In genomic region chr18:22603902-22604301, GRCh38 we compare ENCODE assay signal across 20 cellular contexts.
"Had no signal": no experiment of that assay in that cellular context is flagged by ENCODE, and none has a peak within 500 bp of the region (broad histone marks: within the 10 kb centered on the region; RNA-seq: fewer than 3 reads in every experiment).

No MANE protein-coding gene starts in this region.

- H3K9me3 ChIP-seq: ovary, psoas muscle, sigmoid colon, spleen, testis had no signal

- H3K36me3 ChIP-seq: cardiac muscle cell, ovary, sigmoid colon, spleen had no signal

- DNase-seq: activated CD4-positive, alpha-beta T cell treated with anti-CD3 and anti-CD28 coated beads, Interleukin-2, amount 50 U/mL, for 1 hour; activated CD4-positive, CD25-positive, alpha-beta regulatory T cell treated with anti-CD3 and anti-CD28 coated beads, Interleukin-2, amount 50 U/mL, for 72 hours; activated CD8-positive, alpha-beta memory T cell treated with anti-CD3 and anti-CD28 coated beads, Interleukin-2, amount 50 U/mL, for 4 hours; activated effector memory CD4-positive, alpha-beta T cell treated with Interleukin-2 at 50 U/mL for 16 hours; activated naive CD4-positive, alpha-beta T cell treated with anti-CD3 and anti-CD28 coated beads, Interleukin-2, amount 10 ng/mL, durations not matched to agents 7 days and 5 days; activated T-cell treated with anti-CD3 and anti-CD28 coated beads, Interleukin-2, amount 50 U/mL, for 4 hours; endodermal cell; foreskin fibroblast; hippocampal formation; naive B cell; ovary; sigmoid colon; spleen; stimulated activated CD4-positive, alpha-beta T cell treated with anti-CD3 and anti-CD28 coated beads, Interleukin-4, amount 100 ng/mL, for 4 hours; T-helper 17 cell; testis had no signal

- ATAC-seq: activated T-cell treated with anti-CD3 and anti-CD28 coated beads, Interleukin-2, amount 50 U/mL, for 4 hours; stimulated activated memory B cell treated with anti-CD40 and anti-IgM and Interleukin-4, amounts not matched to agents 10 μg/mL and 1 μg/mL and 100 μg/mL, for 72 hours; T-helper 17 cell had no signal

- H3K4me1 ChIP-seq: spleen, testis had no signal

- H3K4me3 ChIP-seq: cardiac muscle cell, ovary, sigmoid colon, spleen, testis had no signal

- H3K27me3 ChIP-seq: cardiac muscle cell, ovary, sigmoid colon, testis had no signal

- H3K27ac ChIP-seq: cardiac muscle cell, epithelial cell of prostate, ovary, psoas muscle, sigmoid colon, spleen, testis had no signal
